In the genomic region with DNA sequence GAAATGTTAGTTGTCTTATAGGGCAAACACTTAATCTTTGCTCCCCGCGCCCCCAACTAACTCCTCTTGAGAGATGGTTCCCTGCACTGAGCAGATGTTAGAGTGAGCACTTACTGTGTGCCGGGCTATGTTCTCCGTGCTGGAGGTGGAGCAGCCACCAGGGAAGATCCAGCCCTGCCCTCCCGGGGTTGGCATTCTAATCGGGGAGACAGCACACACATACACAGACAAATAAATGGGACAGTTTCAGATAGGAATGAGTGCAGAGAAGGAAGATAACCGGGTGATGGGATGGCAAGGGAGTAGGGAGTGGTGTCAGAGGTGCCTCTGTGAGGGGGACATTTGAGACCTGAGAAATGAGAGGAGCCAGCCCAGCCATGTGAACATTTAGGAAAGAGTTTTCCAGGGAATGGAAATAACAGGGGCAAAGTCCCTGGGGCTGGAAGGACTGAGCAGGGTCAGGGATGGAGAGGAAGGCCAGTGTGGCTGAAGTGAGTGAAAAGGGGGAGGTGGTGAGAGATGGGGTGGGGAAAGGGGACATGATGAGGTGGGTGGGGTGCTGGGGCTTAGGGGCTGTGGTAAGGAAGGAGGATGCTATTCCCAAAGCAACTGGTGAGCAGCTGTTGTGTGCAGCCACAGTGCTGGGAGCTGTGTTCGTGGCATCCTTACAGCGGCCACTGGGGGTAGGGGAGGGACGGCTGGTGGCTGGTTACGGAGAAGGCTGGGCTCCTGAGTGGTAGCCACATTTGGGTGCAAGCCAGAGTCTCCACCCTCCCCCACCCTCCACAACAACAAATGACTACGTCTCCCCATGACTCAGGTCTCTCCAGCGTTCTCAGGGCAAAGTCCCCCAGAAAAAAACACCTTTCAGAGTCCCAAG, we compare ENCODE assay signal across 1 cellular context.
TF ChIP-seq lines count a peak whose summit lies in the region.

No MANE protein-coding gene starts in this region.

TF ChIP-seq in HCT116, 20 proteins besides CTCF, POLR2A, EP300 and RAD21 (continued from another document):
- TF ChIP-seq, protein P1, sequence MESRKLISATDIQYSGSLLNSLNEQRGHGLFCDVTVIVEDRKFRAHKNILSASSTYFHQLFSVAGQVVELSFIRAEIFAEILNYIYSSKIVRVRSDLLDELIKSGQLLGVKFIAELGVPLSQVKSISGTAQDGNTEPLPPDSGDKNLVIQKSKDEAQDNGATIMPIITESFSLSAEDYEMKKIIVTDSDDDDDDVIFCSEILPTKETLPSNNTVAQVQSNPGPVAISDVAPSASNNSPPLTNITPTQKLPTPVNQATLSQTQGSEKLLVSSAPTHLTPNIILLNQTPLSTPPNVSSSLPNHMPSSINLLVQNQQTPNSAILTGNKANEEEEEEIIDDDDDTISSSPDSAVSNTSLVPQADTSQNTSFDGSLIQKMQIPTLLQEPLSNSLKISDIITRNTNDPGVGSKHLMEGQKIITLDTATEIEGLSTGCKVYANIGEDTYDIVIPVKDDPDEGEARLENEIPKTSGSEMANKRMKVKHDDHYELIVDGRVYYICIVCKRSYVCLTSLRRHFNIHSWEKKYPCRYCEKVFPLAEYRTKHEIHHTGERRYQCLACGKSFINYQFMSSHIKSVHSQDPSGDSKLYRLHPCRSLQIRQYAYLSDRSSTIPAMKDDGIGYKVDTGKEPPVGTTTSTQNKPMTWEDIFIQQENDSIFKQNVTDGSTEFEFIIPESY (IDR thresholded peaks at IDR 0.05; ENCODE audit: extremely low read depth, insufficient replicate concordance, low read length) = no peak
- TF ChIP-seq, protein P2, sequence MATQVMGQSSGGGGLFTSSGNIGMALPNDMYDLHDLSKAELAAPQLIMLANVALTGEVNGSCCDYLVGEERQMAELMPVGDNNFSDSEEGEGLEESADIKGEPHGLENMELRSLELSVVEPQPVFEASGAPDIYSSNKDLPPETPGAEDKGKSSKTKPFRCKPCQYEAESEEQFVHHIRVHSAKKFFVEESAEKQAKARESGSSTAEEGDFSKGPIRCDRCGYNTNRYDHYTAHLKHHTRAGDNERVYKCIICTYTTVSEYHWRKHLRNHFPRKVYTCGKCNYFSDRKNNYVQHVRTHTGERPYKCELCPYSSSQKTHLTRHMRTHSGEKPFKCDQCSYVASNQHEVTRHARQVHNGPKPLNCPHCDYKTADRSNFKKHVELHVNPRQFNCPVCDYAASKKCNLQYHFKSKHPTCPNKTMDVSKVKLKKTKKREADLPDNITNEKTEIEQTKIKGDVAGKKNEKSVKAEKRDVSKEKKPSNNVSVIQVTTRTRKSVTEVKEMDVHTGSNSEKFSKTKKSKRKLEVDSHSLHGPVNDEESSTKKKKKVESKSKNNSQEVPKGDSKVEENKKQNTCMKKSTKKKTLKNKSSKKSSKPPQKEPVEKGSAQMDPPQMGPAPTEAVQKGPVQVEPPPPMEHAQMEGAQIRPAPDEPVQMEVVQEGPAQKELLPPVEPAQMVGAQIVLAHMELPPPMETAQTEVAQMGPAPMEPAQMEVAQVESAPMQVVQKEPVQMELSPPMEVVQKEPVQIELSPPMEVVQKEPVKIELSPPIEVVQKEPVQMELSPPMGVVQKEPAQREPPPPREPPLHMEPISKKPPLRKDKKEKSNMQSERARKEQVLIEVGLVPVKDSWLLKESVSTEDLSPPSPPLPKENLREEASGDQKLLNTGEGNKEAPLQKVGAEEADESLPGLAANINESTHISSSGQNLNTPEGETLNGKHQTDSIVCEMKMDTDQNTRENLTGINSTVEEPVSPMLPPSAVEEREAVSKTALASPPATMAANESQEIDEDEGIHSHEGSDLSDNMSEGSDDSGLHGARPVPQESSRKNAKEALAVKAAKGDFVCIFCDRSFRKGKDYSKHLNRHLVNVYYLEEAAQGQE (IDR thresholded peaks at IDR 0.05; ENCODE audit: low read depth) = no peak
